1 cellular context compared by ENCODE assay signal in genomic region chr22:44111562-44112155, GRCh38.
TF ChIP-seq lines count a peak whose summit lies in the region.

No MANE protein-coding gene starts in this region.

TF ChIP-seq in H1, 55 proteins besides CTCF, POLR2A, EP300 and RAD21:
- TF ChIP-seq TCF12 (IDR thresholded peaks at IDR 0.05; ENCODE audit: low read depth, low read length) (no peak), SRF (IDR thresholded peaks at IDR 0.05; ENCODE audit: low read depth, low read length) (no peak), RXRA (IDR thresholded peaks at IDR 0.05; ENCODE audit: insufficient read depth, low read depth, low read length) (no peak), CHD2 (IDR thresholded peaks at IDR 0.05; ENCODE audit: low read length) (no peak)
